9 cellular contexts compared by ENCODE assay signal in the genomic region with DNA sequence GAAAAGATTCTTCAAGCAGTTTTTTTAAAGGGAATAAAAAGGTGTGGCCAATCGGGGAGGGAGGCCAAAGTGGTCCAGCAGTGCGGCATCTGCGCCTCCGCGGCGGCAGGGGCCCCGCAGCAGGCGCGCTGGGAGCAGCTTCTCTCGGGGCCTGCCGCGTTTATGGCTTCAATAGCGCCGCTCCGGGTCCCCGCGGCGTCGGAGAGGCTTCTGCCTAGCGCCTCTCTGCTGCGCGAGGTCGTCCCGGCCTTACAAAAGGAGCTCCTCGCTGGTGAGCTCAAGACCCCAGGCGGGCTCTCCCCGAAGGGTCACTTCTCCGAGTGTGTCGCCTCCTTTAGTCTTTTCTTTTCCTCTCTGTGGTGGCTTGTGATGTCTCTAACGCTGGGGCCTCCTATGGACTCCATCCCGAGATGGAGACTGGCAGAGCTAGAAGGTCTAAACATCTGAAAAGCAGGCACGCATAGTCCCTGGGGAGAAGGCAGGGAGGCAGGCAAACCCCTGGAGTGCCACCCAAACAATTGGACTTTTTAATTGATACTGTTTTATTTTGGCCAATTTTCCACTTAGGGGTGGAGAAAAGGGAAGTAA.
DNase-seq lines count a peak whose midpoint lies in the region; ATAC-seq and TF ChIP-seq lines count a peak whose summit lies in the region.
"Had no signal": no experiment of that assay in that cellular context is flagged by ENCODE, and none has a peak within 500 bp of the region (broad histone marks: within the 10 kb centered on the region; RNA-seq: fewer than 3 reads in every experiment).

No MANE protein-coding gene starts in this region.

- peak; percentile 46 for ATAC-seq in activated naive CD8-positive, alpha-beta T cell treated with anti-CD3 and anti-CD28 coated beads, Interleukin-2, amount 10 ng/mL, durations not matched to agents 7 days and 5 days (ENCODE audit: low read depth)
- no peak for ATAC-seq in GM18909 (IDR thresholded peaks at IDR 0.05; ENCODE audit: poor library complexity, unreplicated experiment)

- H3K9me3 Mint-ChIP-seq in activated naive CD8-positive, alpha-beta T cell treated with anti-CD3 and anti-CD28 coated beads, Interleukin-2, amount 10 ng/mL, durations not matched to agents 7 days and 5 days, result no peaks in the 10 kb centered on the region

- peak overlapping the region; percentile 97 for H2AFZ ChIP-seq in smooth muscle cell (ENCODE audit: low read depth)

- H3K27ac ChIP-seq in iPS-20b (ENCODE audit: low read length), result no peak overlapping the region
- H3K27ac ChIP-seq in smooth muscle cell (ENCODE audit: low read depth), result no peak overlapping the region
- H3K27ac ChIP-seq: 22Rv1 had no signal

- no peaks in the 10 kb centered on the region for H4K20me1 ChIP-seq in smooth muscle cell (ENCODE audit: low read depth)

- H3K27me3 ChIP-seq in iPS-20b (ENCODE audit: insufficient read depth, low read length) (peaks cover 38% of the 10 kb centered on the region), smooth muscle cell (ENCODE audit: low read depth) (no peaks in the 10 kb centered on the region)

- WGBS in smooth muscle cell (ENCODE audit: low lambda C conversion rate), result 24% methylated on average over 24 of the region's 32 CpGs

- H3F3A ChIP-seq in smooth muscle cell (ENCODE audit: low read depth), result no peaks in the 10 kb centered on the region

- H3K4me3 ChIP-seq in iPS-20b (ENCODE audit: low read length) (peak overlapping the region; percentile 54; the same call in 1 of the 2 replicates), smooth muscle cell (peak overlapping the region; percentile 41)

- H3K4me3 Mint-ChIP-seq in activated naive CD8-positive, alpha-beta T cell treated with anti-CD3 and anti-CD28 coated beads, Interleukin-2, amount 10 ng/mL, durations not matched to agents 7 days and 5 days, result peak overlapping the region; percentile 37

- peak overlapping the region; percentile 89 for H3K4me2 ChIP-seq in smooth muscle cell

- H3K9me3 ChIP-seq in iPS-20b (ENCODE audit: insufficient read depth, low read depth, low read length), result no peaks in the 10 kb centered on the region
- H3K9me3 ChIP-seq in smooth muscle cell (replicated peaks; ENCODE audit: low read depth), result no peaks in the 10 kb centered on the region

- no peak for TF ChIP-seq CTCF in smooth muscle cell (IDR thresholded peaks at IDR 0.05; ENCODE audit: borderline replicate concordance, insufficient read depth, poor library complexity, severe bottlenecking)

- H3K36me3 Mint-ChIP-seq in activated naive CD8-positive, alpha-beta T cell treated with anti-CD3 and anti-CD28 coated beads, Interleukin-2, amount 10 ng/mL, durations not matched to agents 7 days and 5 days, result peaks cover 2% of the 10 kb centered on the region

- H3K79me2 ChIP-seq in smooth muscle cell (ENCODE audit: low read depth), result no peaks in the 10 kb centered on the region

- H3K4me1 Mint-ChIP-seq in activated naive CD8-positive, alpha-beta T cell treated with anti-CD3 and anti-CD28 coated beads, Interleukin-2, amount 10 ng/mL, durations not matched to agents 7 days and 5 days, result peaks cover 15% of the 10 kb centered on the region

- DNase-seq in DMS 273 (lab: John Stamatoyannopoulos, UW; ENCODE audit: unreplicated experiment) (peak; percentile 58), DMS 273 treated with DMSO at 0.1 percent for 48 hours (lab: John Stamatoyannopoulos, UW) (no peak), smooth muscle cell (lab: John Stamatoyannopoulos, UW; ENCODE audit: unreplicated experiment) (no peak), T1000 (lab: John Stamatoyannopoulos, UW) (no peak), NCI-H2081 treated with DMSO at 0.1 percent for 48 hours (lab: John Stamatoyannopoulos, UW) (no peak)
- DNase-seq in activated naive CD8-positive, alpha-beta T cell treated with anti-CD3 and anti-CD28 coated beads, Interleukin-2, amount 10 ng/mL, durations not matched to agents 7 days and 5 days, result peak; percentile 43

- H3K27me3 Mint-ChIP-seq in activated naive CD8-positive, alpha-beta T cell treated with anti-CD3 and anti-CD28 coated beads, Interleukin-2, amount 10 ng/mL, durations not matched to agents 7 days and 5 days, result peaks cover 8% of the 10 kb centered on the region

- H3K27ac Mint-ChIP-seq in activated naive CD8-positive, alpha-beta T cell treated with anti-CD3 and anti-CD28 coated beads, Interleukin-2, amount 10 ng/mL, durations not matched to agents 7 days and 5 days, result no peak overlapping the region

- POLR2A ChIA-PET in activated naive CD8-positive, alpha-beta T cell treated with anti-CD3 and anti-CD28 coated beads, Interleukin-2, amount 10 ng/mL, durations not matched to agents 7 days and 5 days (lab: Charles Lee), result no interaction called here

- H3K36me3 ChIP-seq in iPS-20b (ENCODE audit: insufficient read depth, low read depth, low read length) (no peaks in the 10 kb centered on the region), smooth muscle cell (ENCODE audit: low read depth) (no peaks in the 10 kb centered on the region)

- H3K9ac ChIP-seq in iPS-20b (ENCODE audit: low read depth, low read length), result no peak overlapping the region
- H3K9ac ChIP-seq in smooth muscle cell (ENCODE audit: low read depth), result peak overlapping the region; percentile 20

- H3K4me1 ChIP-seq in iPS-20b (ENCODE audit: insufficient read depth, low read length) (no peaks in the 10 kb centered on the region; the same call in 1 of the 2 replicates), smooth muscle cell (ENCODE audit: low read depth) (peaks cover 6% of the 10 kb centered on the region)

Comparison
In these comparisons a context has a peak if more than half of its experiments do, and no peak if none do; other contexts are left out.
1. DNase-seq: peak in DMS 273 (single experiment) and activated naive CD8-positive, alpha-beta T cell treated with anti-CD3 and anti-CD28 coated beads, Interleukin-2, amount 10 ng/mL, durations not matched to agents 7 days and 5 days (single experiment); none in DMS 273 treated with DMSO at 0.1 percent for 48 hours (single experiment), smooth muscle cell (single experiment), T1000 (single experiment) and NCI-H2081 treated with DMSO at 0.1 percent for 48 hours (single experiment).